In the genomic region with DNA sequence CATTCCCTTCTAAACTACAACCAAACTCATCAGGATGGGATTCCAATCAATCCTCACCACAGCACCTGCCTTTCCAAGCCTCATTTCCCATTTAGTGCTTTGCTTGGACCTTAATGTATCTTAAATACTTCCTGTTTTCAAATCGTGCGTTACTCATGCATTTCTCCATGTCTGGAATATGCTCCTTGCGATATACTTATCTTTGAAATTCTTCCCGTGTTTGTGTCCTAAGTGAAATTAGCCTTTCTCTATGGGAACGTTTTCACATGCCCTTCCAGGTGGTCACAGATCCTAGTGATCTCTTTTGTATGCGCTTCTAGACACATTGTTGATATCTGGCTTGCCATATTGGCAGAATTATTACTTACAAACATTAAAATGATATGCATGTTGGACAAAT, we compare ENCODE assay signal across 9 cellular contexts.
"Had no signal": no experiment of that assay in that cellular context is flagged by ENCODE, and none has a peak within 500 bp of the region (broad histone marks: within the 10 kb centered on the region; RNA-seq: fewer than 3 reads in every experiment).

No MANE protein-coding gene starts in this region.

- H3K36me3 ChIP-seq: HAP-1 had no signal

- H3K4me2 ChIP-seq: GM23338 had no signal

- H2AFZ ChIP-seq: GM23248, GM23338 had no signal

- H3K9ac ChIP-seq: GM23248 had no signal

- H3K9me3 ChIP-seq: HAP-1 had no signal

- DNase-seq: GM23248, GOT3, H7, H9, HCEC 1CT, HFFc6 had no signal

- H3K27ac ChIP-seq: GM23248 had no signal

- H3K4me3 ChIP-seq: GM23248, GM23338, HAP-1 had no signal

- ATAC-seq: GM23338, HCT116 had no signal
